In the genomic region with DNA sequence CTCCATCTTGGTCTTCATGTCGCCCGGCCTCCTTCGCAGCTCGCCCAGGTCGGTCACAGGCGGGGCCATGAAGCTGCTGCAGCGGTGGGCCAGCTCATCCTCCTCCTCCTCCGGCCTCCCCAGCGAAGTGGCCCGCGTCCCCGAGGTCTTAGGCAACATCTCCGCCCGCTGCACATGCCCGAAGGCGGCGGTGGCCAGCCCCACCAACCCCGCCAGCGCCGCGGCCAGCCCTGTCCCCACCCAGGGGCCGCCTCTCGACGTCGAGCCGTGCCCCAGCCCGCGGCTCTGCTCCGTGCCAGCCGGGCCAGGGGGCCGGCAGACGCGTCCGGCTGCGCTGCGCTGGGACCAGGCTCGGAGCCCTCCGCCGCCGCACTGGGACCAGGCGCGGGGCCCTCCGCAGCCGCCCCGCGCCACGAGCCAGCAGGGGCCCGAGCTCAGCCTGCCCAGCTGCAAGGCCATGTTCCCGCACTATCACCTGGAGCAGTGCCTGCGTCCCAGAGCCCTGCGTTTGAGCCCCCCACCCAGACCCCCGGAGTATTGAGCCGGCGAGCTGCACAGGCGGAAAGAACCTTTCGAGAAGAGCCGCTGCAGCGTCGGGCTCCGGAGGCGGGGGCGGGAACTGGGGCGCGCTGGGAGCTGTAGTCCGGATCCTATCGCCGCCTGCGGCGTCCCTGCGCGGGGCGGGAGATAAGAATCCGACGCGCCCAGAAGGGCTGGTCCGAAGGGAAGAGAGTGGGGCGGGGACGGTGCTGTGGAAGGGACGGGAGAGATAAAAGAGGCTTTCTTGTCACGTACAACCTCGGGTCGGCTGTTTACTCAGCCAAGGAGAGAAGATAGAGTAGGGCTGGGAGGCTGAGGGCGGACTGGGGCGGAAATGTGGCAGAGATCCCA, we compare ENCODE assay signal across 8 cellular contexts. TPM values are rescaled to one million over a fixed set of nuclear protein-coding genes. Genes with fewer than 3 reads are reported as not detected.
A peak's percentile ranks its signal among the peaks of the same experiment; 100 is the strongest.
DNase-seq lines count a peak whose midpoint lies in the region; ATAC-seq and TF ChIP-seq lines count a peak whose summit lies in the region.

A gene (minus strand): TSS at position 566 of the 891 bp plus-strand sequence. CDS start 107 bp downstream, at position 459.

- H3K4me1 Mint-ChIP-seq in activated T-helper 2 cell treated with anti-CD3 and anti-CD28 coated beads, Interferon-gamma antibody, Interleukin-2, Interleukin-4, amounts not matched to agents 10 μg/mL and 5 μg/mL and 100 μg/mL, durations not matched to agents 14 hours and 24 hours and 36 hours (ENCODE audit: low read depth): peaks cover 44% of the 10 kb centered on the region
- peaks cover 6% of the 10 kb centered on the region for H3K4me1 Mint-ChIP-seq in nephron

- TF ChIP-seq CTCF in DOHH2 (IDR thresholded peaks at IDR 0.05; ENCODE audit: low read depth, low read length, poor library complexity, severe bottlenecking) (no peak), nephron (IDR thresholded peaks at IDR 0.05; ENCODE audit: unreplicated experiment in 3 of 3) (no peak)

- no peaks in the 10 kb centered on the region for H3K9me2 ChIP-seq in DOHH2 (replicated peaks; ENCODE audit: control insufficient read depth, low read length)

- intact Hi-C loops in activated T-helper 2 cell treated with anti-CD3 and anti-CD28 coated beads, Interferon-gamma antibody, Interleukin-2, Interleukin-4, amounts not matched to agents 10 μg/mL and 5 μg/mL and 100 μg/mL, durations not matched to agents 14 hours and 24 hours and 36 hours (cut with micrococcal nuclease): loop anchor here (1.0 to 10.0 kb wide), 8 partner anchors 20 to 554 kb away; a partner anchor contains a TSS

- peak within 1 kb of the TSS; percentile 93 for H3K27ac Mint-ChIP-seq in activated T-helper 2 cell treated with anti-CD3 and anti-CD28 coated beads, Interferon-gamma antibody, Interleukin-2, Interleukin-4, amounts not matched to agents 10 μg/mL and 5 μg/mL and 100 μg/mL, durations not matched to agents 14 hours and 24 hours and 36 hours
- peak within 1 kb of the TSS; percentile 48 to 86 (median 58) for H3K27ac Mint-ChIP-seq in nephron

- peak within 1 kb of the TSS; percentile 89 for H3K4me3 ChIP-seq in DOHH2 (ENCODE audit: low read length)

- H3K4me1 ChIP-seq in DOHH2 (ENCODE audit: control insufficient read depth, low read length): peaks cover 40% of the 10 kb centered on the region

- H4K20me1 ChIP-seq in DOHH2 (ENCODE audit: control insufficient read depth, insufficient read depth, low read depth, low read length): peaks cover 5% of the 10 kb centered on the region; the same call in 1 of the 2 replicates

- peak; percentile 93 for ATAC-seq in GM21825 (IDR thresholded peaks at IDR 0.05; ENCODE audit: unreplicated experiment)
- peak; percentile 99 for ATAC-seq in stimulated activated naive CD8-positive, alpha-beta T cell treated with anti-CD3 and anti-CD28 coated beads, Interleukin-15, Interleukin-2, amounts not matched to agents 100 U/mL and 50 U/mL, for 24 hours

- H3K27me3 Mint-ChIP-seq in activated T-helper 2 cell treated with anti-CD3 and anti-CD28 coated beads, Interferon-gamma antibody, Interleukin-2, Interleukin-4, amounts not matched to agents 10 μg/mL and 5 μg/mL and 100 μg/mL, durations not matched to agents 14 hours and 24 hours and 36 hours (ENCODE audit: low read depth): no peaks in the 10 kb centered on the region
- no peaks in the 10 kb centered on the region for H3K27me3 Mint-ChIP-seq in nephron (ENCODE audit: low read depth)

- H3K27ac ChIP-seq in DOHH2 (ENCODE audit: low read depth, low read length) (peak within 1 kb of the TSS; percentile 39), KOPT-K1 (ENCODE audit: low read depth, low read length, poor library complexity, severe bottlenecking) (peak within 1 kb of the TSS; percentile 40)

- no peaks in the 10 kb centered on the region; the same call in 1 of the 2 replicates for H3F3A ChIP-seq in DOHH2 (ENCODE audit: control insufficient read depth, insufficient read depth)

- DNase-seq in RPMI8226 (peak; percentile 91), fibroblast of peridontal ligament (ENCODE audit: extremely low read depth) (peak; percentile 69)
- DNase-seq in activated T-helper 2 cell treated with anti-CD3 and anti-CD28 coated beads, Interferon-gamma antibody, Interleukin-2, Interleukin-4, amounts not matched to agents 10 μg/mL and 5 μg/mL and 100 μg/mL, durations not matched to agents 14 hours and 24 hours and 36 hours (ENCODE audit: low spot score): peak; percentile 87
- peak; percentile 91 for DNase-seq in stimulated activated naive CD8-positive, alpha-beta T cell treated with anti-CD3 and anti-CD28 coated beads, Interleukin-15, Interleukin-2, amounts not matched to agents 100 U/mL and 50 U/mL, for 24 hours

- H3K4me2 ChIP-seq in DOHH2 (ENCODE audit: low read length): peak within 1 kb of the TSS; percentile 96

- no peaks in the 10 kb centered on the region for H3K27me3 ChIP-seq in DOHH2 (ENCODE audit: control insufficient read depth, low read length)

- peaks cover 29% of the 10 kb centered on the region for H3K36me3 Mint-ChIP-seq in activated T-helper 2 cell treated with anti-CD3 and anti-CD28 coated beads, Interferon-gamma antibody, Interleukin-2, Interleukin-4, amounts not matched to agents 10 μg/mL and 5 μg/mL and 100 μg/mL, durations not matched to agents 14 hours and 24 hours and 36 hours (ENCODE audit: low read depth)
- H3K36me3 Mint-ChIP-seq in nephron (ENCODE audit: low read depth): peaks cover 11% of the 10 kb centered on the region

- H3K36me3 ChIP-seq in DOHH2 (ENCODE audit: control insufficient read depth, low read length) (peaks cover 24% of the 10 kb centered on the region), KOPT-K1 (ENCODE audit: insufficient read depth, low read length) (peaks cover 29% of the 10 kb centered on the region)

- H3K9me3 Mint-ChIP-seq in activated T-helper 2 cell treated with anti-CD3 and anti-CD28 coated beads, Interferon-gamma antibody, Interleukin-2, Interleukin-4, amounts not matched to agents 10 μg/mL and 5 μg/mL and 100 μg/mL, durations not matched to agents 14 hours and 24 hours and 36 hours: no peaks in the 10 kb centered on the region
- H3K9me3 Mint-ChIP-seq in nephron: no peaks in the 10 kb centered on the region

- H3K9me3 ChIP-seq in DOHH2 (ENCODE audit: control insufficient read depth, insufficient read depth, low read length) (no peaks in the 10 kb centered on the region), KOPT-K1 (ENCODE audit: insufficient read depth, low read length, poor library complexity, severe bottlenecking) (no peaks in the 10 kb centered on the region)

- H3K79me2 ChIP-seq in DOHH2 (ENCODE audit: control insufficient read depth, low read length): peaks cover 18% of the 10 kb centered on the region

- H3K4me3 Mint-ChIP-seq in activated T-helper 2 cell treated with anti-CD3 and anti-CD28 coated beads, Interferon-gamma antibody, Interleukin-2, Interleukin-4, amounts not matched to agents 10 μg/mL and 5 μg/mL and 100 μg/mL, durations not matched to agents 14 hours and 24 hours and 36 hours (ENCODE audit: low read depth): peak within 1 kb of the TSS; percentile 92
- H3K4me3 Mint-ChIP-seq in nephron: peak within 1 kb of the TSS; percentile 91 to 95 (median 93)

RNA-seq across cellular contexts. Expression of the gene that starts here (rescaled TPM):
- 48.4 and 50.4 TPM in 2 replicates for total RNA-seq in activated T-helper 2 cell treated with anti-CD3 and anti-CD28 coated beads, Interferon-gamma antibody, Interleukin-2, Interleukin-4, amounts not matched to agents 10 μg/mL and 5 μg/mL and 100 μg/mL, durations not matched to agents 14 hours and 24 hours and 36 hours

Comparison
In these comparisons a context has a peak if more than half of its experiments do, and no peak if none do; other contexts are left out.
1. Peak in every context shown above with its lines: DNase-seq, ATAC-seq, H3K4me3 ChIP-seq and H3K27ac ChIP-seq.